ENCODE assay signal across 1 cellular context in the genomic region with DNA sequence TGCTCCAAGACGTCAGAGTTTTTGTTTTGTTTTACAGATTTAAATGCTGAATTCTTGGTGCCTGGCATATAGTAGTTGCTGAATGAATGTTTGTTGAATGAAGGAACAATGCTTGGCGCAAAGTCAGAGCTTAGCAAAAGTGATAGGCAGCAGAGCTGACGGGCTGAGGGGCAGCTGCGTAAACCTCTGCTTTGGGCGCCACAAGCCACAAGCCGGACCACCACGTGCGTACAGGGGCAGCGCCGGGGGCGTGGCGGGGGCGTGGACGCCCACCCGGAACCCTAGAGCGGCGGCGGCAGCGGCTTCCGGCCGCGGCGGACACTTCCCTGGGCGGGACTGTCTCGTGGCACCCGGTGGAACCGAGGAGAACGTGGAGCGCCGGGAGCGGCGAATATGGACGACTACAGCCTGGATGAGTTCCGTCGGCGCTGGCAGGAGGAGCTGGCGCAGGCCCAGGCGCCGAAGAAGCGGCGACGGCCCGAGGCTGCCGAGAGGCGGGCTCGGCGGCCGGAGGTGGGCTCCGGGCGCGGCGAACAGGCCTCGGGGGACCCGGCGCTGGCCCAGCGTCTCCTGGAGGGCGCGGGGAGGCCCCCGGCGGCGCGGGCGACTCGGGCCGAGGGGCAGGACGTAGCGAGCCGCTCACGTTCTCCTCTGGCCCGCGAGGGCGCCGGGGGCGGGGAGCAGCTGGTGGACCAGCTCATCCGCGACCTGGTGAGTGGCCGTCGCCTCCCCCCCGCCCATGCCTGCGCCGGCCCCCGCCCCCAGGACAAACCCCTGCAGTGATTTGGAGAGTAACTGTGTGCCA.
TF ChIP-seq lines count a peak whose summit lies in the region.

A gene with protein sequence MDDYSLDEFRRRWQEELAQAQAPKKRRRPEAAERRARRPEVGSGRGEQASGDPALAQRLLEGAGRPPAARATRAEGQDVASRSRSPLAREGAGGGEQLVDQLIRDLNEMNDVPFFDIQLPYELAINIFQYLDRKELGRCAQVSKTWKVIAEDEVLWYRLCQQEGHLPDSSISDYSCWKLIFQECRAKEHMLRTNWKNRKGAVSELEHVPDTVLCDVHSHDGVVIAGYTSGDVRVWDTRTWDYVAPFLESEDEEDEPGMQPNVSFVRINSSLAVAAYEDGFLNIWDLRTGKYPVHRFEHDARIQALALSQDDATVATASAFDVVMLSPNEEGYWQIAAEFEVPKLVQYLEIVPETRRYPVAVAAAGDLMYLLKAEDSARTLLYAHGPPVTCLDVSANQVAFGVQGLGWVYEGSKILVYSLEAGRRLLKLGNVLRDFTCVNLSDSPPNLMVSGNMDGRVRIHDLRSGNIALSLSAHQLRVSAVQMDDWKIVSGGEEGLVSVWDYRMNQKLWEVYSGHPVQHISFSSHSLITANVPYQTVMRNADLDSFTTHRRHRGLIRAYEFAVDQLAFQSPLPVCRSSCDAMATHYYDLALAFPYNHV (plus strand): TSS at position 306 of the 805 bp plus-strand sequence. CDS start 88 bp downstream, at position 394.

TF ChIP-seq in HepG2, 621 proteins besides CTCF, POLR2A, EP300 and RAD21 (continued from another document and continues in another):
- TF ChIP-seq, protein P1, sequence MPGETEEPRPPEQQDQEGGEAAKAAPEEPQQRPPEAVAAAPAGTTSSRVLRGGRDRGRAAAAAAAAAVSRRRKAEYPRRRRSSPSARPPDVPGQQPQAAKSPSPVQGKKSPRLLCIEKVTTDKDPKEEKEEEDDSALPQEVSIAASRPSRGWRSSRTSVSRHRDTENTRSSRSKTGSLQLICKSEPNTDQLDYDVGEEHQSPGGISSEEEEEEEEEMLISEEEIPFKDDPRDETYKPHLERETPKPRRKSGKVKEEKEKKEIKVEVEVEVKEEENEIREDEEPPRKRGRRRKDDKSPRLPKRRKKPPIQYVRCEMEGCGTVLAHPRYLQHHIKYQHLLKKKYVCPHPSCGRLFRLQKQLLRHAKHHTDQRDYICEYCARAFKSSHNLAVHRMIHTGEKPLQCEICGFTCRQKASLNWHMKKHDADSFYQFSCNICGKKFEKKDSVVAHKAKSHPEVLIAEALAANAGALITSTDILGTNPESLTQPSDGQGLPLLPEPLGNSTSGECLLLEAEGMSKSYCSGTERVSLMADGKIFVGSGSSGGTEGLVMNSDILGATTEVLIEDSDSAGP (CRISPR knock-in tag; IDR thresholded peaks at IDR 0.05; ENCODE audit: borderline replicate concordance): peak; percentile 85
- TF ChIP-seq ZNF546 (CRISPR knock-in tag; conservative IDR thresholded peaks at IDR 0.05) (peak; percentile 63; the same call in 1 of the 2 replicates), ZNF616 (CRISPR knock-in tag; IDR thresholded peaks at IDR 0.05; ENCODE audit: low read depth) (peak; percentile 68; the same call in 1 of the 2 replicates), TSC22D2 (CRISPR knock-in tag; IDR thresholded peaks at IDR 0.05; ENCODE audit: borderline replicate concordance) (peak; percentile 66; the same call in 1 of the 2 replicates), RFX1 (IDR thresholded peaks at IDR 0.05) (no peak), ASH2L (IDR thresholded peaks at IDR 0.05; ENCODE audit: insufficient read length, low read depth, low read length) (peak; percentile 79), GATAD1 (CRISPR knock-in tag; IDR thresholded peaks at IDR 0.05) (peak; percentile 90), SRSF4 (IDR thresholded peaks at IDR 0.05; ENCODE audit: low read depth, low read length, poor library complexity, severe bottlenecking) (no peak), HHEX (CRISPR knock-in tag; IDR thresholded peaks at IDR 0.05) (no peak), ZNF652 (CRISPR knock-in tag; IDR thresholded peaks at IDR 0.05; ENCODE audit: borderline replicate concordance, low read depth) (no peak), NPAS2 (CRISPR knock-in tag; IDR thresholded peaks at IDR 0.05; ENCODE audit: borderline replicate concordance) (no peak), TCF12 (IDR thresholded peaks at IDR 0.05) (no peak), TCF12 (CRISPR knock-in tag; IDR thresholded peaks at IDR 0.05) (no peak), CEBPB (IDR thresholded peaks at IDR 0.05; ENCODE audit: borderline replicate concordance, low read depth, low read length) (no peak), ZFYVE20 (CRISPR knock-in tag; IDR thresholded peaks at IDR 0.05; ENCODE audit: borderline replicate concordance, low read depth) (0 out of 2 replicates have a peak, but pooled peaks have one; percentile 23), SRSF1 (optimal IDR thresholded peaks at IDR 0.05; ENCODE audit: low read depth, low read length) (no peak), ZNF564 (CRISPR knock-in tag; IDR thresholded peaks at IDR 0.05) (no peak), RBFOX2 (IDR thresholded peaks at IDR 0.05; ENCODE audit: low read depth, low read length) (peak; percentile 95), PLRG1 (conservative IDR thresholded peaks at IDR 0.05) (no peak), CBX2 (IDR thresholded peaks at IDR 0.05; ENCODE audit: low read depth, low read length) (no peak), CBX2 (CRISPR knock-in tag; IDR thresholded peaks at IDR 0.05; ENCODE audit: low read depth) (no peak), MED13 (CRISPR knock-in tag; IDR thresholded peaks at IDR 0.05) (peak; percentile 75; the same call in 1 of the 2 replicates), CHD2 (IDR thresholded peaks at IDR 0.05; ENCODE audit: low read depth, low read length) (no peak), TCF7 (IDR thresholded peaks at IDR 0.05; ENCODE audit: low read depth) (no peak), ZNF510 (CRISPR knock-in tag; IDR thresholded peaks at IDR 0.05; ENCODE audit: low read depth) (0 out of 2 replicates have a peak, but pooled peaks have one; percentile 37), MXI1 (IDR thresholded peaks at IDR 0.05; ENCODE audit: borderline replicate concordance, low read depth, low read length) (peak; percentile 96), PCBP1 (IDR thresholded peaks at IDR 0.05; ENCODE audit: borderline replicate concordance, low read depth, low read length) (no peak), THAP11 (CRISPR knock-in tag; IDR thresholded peaks at IDR 0.05) (peak; percentile 87), FIP1L1 (IDR thresholded peaks at IDR 0.05; ENCODE audit: borderline replicate concordance, insufficient read depth, low read depth, low read length) (no peak), WIZ (CRISPR knock-in tag; IDR thresholded peaks at IDR 0.05) (peak; percentile 71; the same call in 1 of the 2 replicates), ZNF343 (CRISPR knock-in tag; IDR thresholded peaks at IDR 0.05) (peak; percentile 40; the same call in 1 of the 2 replicates), DR1 (CRISPR knock-in tag; IDR thresholded peaks at IDR 0.05) (0 out of 2 replicates have a peak, but pooled peaks have one; percentile 53)
- TF ChIP-seq, protein P2, sequence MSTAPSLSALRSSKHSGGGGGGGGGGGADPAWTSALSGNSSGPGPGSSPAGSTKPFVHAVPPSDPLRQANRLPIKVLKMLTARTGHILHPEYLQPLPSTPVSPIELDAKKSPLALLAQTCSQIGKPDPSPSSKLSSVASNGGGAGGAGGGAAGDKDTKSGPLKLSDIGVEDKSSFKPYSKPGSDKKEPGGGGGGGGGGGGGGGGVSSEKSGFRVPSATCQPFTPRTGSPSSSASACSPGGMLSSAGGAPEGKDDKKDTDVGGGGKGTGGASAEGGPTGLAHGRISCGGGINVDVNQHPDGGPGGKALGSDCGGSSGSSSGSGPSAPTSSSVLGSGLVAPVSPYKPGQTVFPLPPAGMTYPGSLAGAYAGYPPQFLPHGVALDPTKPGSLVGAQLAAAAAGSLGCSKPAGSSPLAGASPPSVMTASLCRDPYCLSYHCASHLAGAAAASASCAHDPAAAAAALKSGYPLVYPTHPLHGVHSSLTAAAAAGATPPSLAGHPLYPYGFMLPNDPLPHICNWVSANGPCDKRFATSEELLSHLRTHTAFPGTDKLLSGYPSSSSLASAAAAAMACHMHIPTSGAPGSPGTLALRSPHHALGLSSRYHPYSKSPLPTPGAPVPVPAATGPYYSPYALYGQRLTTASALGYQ (CRISPR knock-in tag; IDR thresholded peaks at IDR 0.05): no peak
- TF ChIP-seq, protein P3, sequence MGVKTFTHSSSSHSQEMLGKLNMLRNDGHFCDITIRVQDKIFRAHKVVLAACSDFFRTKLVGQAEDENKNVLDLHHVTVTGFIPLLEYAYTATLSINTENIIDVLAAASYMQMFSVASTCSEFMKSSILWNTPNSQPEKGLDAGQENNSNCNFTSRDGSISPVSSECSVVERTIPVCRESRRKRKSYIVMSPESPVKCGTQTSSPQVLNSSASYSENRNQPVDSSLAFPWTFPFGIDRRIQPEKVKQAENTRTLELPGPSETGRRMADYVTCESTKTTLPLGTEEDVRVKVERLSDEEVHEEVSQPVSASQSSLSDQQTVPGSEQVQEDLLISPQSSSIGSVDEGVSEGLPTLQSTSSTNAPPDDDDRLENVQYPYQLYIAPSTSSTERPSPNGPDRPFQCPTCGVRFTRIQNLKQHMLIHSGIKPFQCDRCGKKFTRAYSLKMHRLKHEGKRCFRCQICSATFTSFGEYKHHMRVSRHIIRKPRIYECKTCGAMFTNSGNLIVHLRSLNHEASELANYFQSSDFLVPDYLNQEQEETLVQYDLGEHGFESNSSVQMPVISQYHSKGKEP (CRISPR knock-in tag; IDR thresholded peaks at IDR 0.05): no peak
- TF ChIP-seq, protein P4, sequence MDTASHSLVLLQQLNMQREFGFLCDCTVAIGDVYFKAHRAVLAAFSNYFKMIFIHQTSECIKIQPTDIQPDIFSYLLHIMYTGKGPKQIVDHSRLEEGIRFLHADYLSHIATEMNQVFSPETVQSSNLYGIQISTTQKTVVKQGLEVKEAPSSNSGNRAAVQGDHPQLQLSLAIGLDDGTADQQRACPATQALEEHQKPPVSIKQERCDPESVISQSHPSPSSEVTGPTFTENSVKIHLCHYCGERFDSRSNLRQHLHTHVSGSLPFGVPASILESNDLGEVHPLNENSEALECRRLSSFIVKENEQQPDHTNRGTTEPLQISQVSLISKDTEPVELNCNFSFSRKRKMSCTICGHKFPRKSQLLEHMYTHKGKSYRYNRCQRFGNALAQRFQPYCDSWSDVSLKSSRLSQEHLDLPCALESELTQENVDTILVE (CRISPR knock-in tag; IDR thresholded peaks at IDR 0.05): peak; percentile 68; the same call in 1 of the 2 replicates
- TF ChIP-seq, protein P5, sequence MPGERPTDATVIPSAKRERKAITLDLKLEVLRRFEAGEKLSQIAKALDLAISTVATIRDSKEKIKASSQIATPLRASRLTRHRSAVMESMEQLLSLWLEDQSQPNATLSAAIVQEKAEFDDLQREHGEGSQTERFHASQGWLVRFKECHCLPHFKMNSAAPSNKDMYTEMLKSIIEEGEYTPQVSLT (CRISPR knock-in tag; IDR thresholded peaks at IDR 0.05; ENCODE audit: borderline replicate concordance, low read depth): no peak
- TF ChIP-seq, protein P6, sequence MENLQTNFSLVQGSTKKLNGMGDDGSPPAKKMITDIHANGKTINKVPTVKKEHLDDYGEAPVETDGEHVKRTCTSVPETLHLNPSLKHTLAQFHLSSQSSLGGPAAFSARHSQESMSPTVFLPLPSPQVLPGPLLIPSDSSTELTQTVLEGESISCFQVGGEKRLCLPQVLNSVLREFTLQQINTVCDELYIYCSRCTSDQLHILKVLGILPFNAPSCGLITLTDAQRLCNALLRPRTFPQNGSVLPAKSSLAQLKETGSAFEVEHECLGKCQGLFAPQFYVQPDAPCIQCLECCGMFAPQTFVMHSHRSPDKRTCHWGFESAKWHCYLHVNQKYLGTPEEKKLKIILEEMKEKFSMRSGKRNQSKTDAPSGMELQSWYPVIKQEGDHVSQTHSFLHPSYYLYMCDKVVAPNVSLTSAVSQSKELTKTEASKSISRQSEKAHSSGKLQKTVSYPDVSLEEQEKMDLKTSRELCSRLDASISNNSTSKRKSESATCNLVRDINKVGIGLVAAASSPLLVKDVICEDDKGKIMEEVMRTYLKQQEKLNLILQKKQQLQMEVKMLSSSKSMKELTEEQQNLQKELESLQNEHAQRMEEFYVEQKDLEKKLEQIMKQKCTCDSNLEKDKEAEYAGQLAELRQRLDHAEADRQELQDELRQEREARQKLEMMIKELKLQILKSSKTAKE (CRISPR knock-in tag; IDR thresholded peaks at IDR 0.05; ENCODE audit: borderline replicate concordance): no peak
- TF ChIP-seq, protein P7, sequence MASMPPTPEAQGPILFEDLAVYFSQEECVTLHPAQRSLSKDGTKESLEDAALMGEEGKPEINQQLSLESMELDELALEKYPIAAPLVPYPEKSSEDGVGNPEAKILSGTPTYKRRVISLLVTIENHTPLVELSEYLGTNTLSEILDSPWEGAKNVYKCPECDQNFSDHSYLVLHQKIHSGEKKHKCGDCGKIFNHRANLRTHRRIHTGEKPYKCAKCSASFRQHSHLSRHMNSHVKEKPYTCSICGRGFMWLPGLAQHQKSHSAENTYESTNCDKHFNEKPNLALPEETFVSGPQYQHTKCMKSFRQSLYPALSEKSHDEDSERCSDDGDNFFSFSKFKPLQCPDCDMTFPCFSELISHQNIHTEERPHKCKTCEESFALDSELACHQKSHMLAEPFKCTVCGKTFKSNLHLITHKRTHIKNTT (CRISPR knock-in tag; IDR thresholded peaks at IDR 0.05): no peak
- TF ChIP-seq, protein P8, sequence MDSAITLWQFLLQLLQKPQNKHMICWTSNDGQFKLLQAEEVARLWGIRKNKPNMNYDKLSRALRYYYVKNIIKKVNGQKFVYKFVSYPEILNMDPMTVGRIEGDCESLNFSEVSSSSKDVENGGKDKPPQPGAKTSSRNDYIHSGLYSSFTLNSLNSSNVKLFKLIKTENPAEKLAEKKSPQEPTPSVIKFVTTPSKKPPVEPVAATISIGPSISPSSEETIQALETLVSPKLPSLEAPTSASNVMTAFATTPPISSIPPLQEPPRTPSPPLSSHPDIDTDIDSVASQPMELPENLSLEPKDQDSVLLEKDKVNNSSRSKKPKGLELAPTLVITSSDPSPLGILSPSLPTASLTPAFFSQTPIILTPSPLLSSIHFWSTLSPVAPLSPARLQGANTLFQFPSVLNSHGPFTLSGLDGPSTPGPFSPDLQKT (CRISPR knock-in tag; IDR thresholded peaks at IDR 0.05; ENCODE audit: borderline replicate concordance): no peak
- TF ChIP-seq, protein P9, sequence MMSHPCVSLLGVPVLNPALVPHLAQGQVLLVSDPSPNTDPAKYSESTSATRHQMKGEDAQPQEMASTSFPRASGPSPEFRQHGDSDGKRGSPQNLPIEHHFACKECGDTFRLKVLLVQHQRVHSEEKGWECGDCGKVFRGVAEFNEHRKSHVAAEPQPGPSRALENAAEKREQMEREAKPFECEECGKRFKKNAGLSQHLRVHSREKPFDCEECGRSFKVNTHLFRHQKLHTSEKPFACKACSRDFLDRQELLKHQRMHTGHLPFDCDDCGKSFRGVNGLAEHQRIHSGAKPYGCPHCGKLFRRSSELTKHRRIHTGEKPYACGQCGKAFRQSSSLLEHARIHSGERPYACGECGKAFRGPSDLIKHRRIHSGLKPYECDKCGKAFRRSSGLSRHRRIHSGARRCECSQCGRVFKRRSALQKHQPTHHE (CRISPR knock-in tag; IDR thresholded peaks at IDR 0.05; ENCODE audit: borderline replicate concordance): peak; percentile 43; the same call in 1 of the 2 replicates
- TF ChIP-seq, protein P10, sequence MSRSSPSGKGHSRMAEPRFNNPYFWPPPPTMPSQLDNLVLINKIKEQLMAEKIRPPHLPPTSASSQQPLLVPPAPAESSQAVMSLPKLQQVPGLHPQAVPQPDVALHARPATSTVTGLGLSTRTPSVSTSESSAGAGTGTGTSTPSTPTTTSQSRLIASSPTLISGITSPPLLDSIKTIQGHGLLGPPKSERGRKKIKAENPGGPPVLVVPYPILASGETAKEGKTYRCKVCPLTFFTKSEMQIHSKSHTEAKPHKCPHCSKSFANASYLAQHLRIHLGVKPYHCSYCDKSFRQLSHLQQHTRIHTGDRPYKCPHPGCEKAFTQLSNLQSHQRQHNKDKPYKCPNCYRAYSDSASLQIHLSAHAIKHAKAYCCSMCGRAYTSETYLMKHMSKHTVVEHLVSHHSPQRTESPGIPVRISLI (CRISPR knock-in tag; IDR thresholded peaks at IDR 0.05; ENCODE audit: borderline replicate concordance): 0 out of 2 replicates have a peak, but pooled peaks have one; percentile 14
- TF ChIP-seq, protein P11, sequence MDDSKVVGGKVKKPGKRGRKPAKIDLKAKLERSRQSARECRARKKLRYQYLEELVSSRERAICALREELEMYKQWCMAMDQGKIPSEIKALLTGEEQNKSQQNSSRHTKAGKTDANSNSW (CRISPR knock-in tag; IDR thresholded peaks at IDR 0.05; ENCODE audit: borderline replicate concordance): no peak
